ENCODE assay signal across 8 cellular contexts in the genomic region with DNA sequence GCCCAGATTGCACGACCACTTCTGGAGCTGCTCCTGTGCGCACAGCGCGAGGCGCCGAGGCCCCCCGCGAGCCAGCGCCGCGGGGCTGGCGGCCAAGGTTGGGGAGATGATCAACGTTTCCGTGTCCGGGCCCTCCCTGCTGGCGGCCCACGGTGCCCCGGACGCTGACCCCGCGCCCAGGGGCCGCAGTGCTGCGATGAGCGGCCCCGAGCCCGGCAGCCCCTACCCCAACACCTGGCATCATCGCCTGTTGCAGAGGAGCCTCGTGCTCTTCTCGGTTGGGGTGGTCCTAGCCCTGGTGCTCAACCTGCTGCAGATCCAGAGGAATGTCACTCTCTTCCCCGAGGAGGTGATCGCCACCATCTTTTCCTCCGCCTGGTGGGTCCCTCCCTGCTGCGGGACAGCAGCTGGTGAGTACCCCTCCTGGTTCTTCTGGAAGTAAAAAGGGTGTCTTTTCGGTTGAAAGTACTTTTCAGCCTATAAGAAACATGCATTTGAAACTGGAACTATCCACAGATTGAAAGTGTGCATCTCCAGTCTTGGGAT. TPM values are rescaled to one million over a fixed set of nuclear protein-coding genes. Genes with fewer than 3 reads are reported as not detected.
DNase-seq lines count a peak whose midpoint lies in the region; ATAC-seq and TF ChIP-seq lines count a peak whose summit lies in the region.

No MANE protein-coding gene starts in this region.

- TF ChIP-seq CTCF in PC-3 (conservative IDR thresholded peaks at IDR 0.05; ENCODE audit: low read depth, low read length), result no peak

- no peaks in the 10 kb centered on the region for H3K9me2 ChIP-seq in PC-3 (replicated peaks; ENCODE audit: low read length)

- H3K4me3 ChIP-seq in BLaER1 (peak overlapping the region; percentile 99), PC-3 (ENCODE audit: low read length) (peak overlapping the region; percentile 72), duodenal mucosa (ENCODE audit: low read depth in 1 of 2, low read length in 2 of 2) (peak overlapping the region; percentile 88 to 90), muscle layer of colon (ENCODE audit: low read depth in 1 of 2, low read length in 2 of 2) (peak overlapping the region; percentile 75 to 80)

- H3F3A ChIP-seq in PC-3 (ENCODE audit: low read length, unreplicated experiment), result no peaks in the 10 kb centered on the region

- intact Hi-C loops in PC-3 (cut with micrococcal nuclease), result loop anchor here (2.0 kb wide), 1 partner anchor 46 kb away; no protein-coding TSS in a partner anchor

- H3K79me2 ChIP-seq in PC-3 (ENCODE audit: low read length), result peaks cover 36% of the 10 kb centered on the region

- CTCF ChIA-PET in PC-3 (lab: Charles Lee), result interaction anchor here (1.4 kb wide), 1 partner anchor 371 kb away, joined by 4 read pairs; no protein-coding TSS in a partner anchor

- H3K9me3 ChIP-seq in BLaER1 (no peaks in the 10 kb centered on the region), PC-3 (ENCODE audit: low read length) (no peaks in the 10 kb centered on the region), duodenal mucosa (ENCODE audit: control insufficient read depth in 1 of 2, low read length in 2 of 2) (no peaks in the 10 kb centered on the region), muscle layer of colon (ENCODE audit: low read length) (no peaks in the 10 kb centered on the region)

- H3K9ac ChIP-seq in BLaER1 (peak overlapping the region; percentile 95), PC-3 (ENCODE audit: low read length) (peak overlapping the region; percentile 89), duodenal mucosa (ENCODE audit: low read depth in 1 of 2, low read length in 2 of 2) (peak overlapping the region; percentile 75 to 94), muscle layer of colon (ENCODE audit: low read length) (peak overlapping the region; percentile 42)

- peaks cover 52% of the 10 kb centered on the region for H4K20me1 ChIP-seq in BLaER1
- peaks cover 28% of the 10 kb centered on the region for H4K20me1 ChIP-seq in PC-3 (ENCODE audit: low read length)

- DNase-seq in PC-3 (no peak), GF-D8 (lab: John Stamatoyannopoulos, UW) (no peak), NAMALWA (ENCODE audit: low spot score) (no peak), NOMO-1 treated with dmso at 0.1 percent for 144 hours (lab: John Stamatoyannopoulos, UW; ENCODE audit: unreplicated experiment) (no peak)

- ATAC-seq in GM21529 (IDR thresholded peaks at IDR 0.05; ENCODE audit: unreplicated experiment) (peak; percentile 1), PC-3 (no peak)

- POLR2A ChIA-PET in PC-3 (lab: Charles Lee; ENCODE audit: unreplicated experiment), result no interaction called here

- H3K27me3 ChIP-seq in BLaER1 (no peaks in the 10 kb centered on the region), PC-3 (ENCODE audit: low read length) (no peaks in the 10 kb centered on the region), duodenal mucosa (ENCODE audit: control insufficient read depth in 1 of 2, insufficient read depth in 2 of 2, low read length in 2 of 2) (no peaks in the 10 kb centered on the region), muscle layer of colon (ENCODE audit: control insufficient read depth in 1 of 2, insufficient read depth in 2 of 2, low read length in 2 of 2) (no peaks in the 10 kb centered on the region)

- H2AFZ ChIP-seq in PC-3 (ENCODE audit: low read length), result peak overlapping the region; percentile 27; the same call in 1 of the 2 replicates

- H3K4me1 ChIP-seq in BLaER1 (peaks cover 60% of the 10 kb centered on the region), PC-3 (ENCODE audit: insufficient read depth, low read length) (peaks cover 31% of the 10 kb centered on the region), duodenal mucosa (ENCODE audit: control insufficient read depth in 1 of 2, insufficient read depth in 2 of 2, low read length in 2 of 2) (peaks cover 29 to 39% of the 10 kb centered on the region in 2 donors), muscle layer of colon (ENCODE audit: insufficient read depth, low read length) (peaks cover 18% of the 10 kb centered on the region)

- BruUV-seq in PC-3 (replicated peaks; lab: Mats Ljungman, UMichigan), result TSS peak; percentile 49

- H3K4me2 ChIP-seq in BLaER1 (peak overlapping the region; percentile 91), PC-3 (ENCODE audit: low read length) (peak overlapping the region; percentile 86)

- H3K27ac ChIP-seq in BLaER1 (peak overlapping the region; percentile 95), PC-3 (ENCODE audit: low read length) (peak overlapping the region; percentile 67), duodenal mucosa (ENCODE audit: low read depth, low read length) (peak overlapping the region; percentile 83), muscle layer of colon (ENCODE audit: low read depth, low read length) (peak overlapping the region; percentile 91)

- H3K36me3 ChIP-seq in BLaER1 (peaks cover 29% of the 10 kb centered on the region), PC-3 (ENCODE audit: low read depth, low read length) (peaks cover 14% of the 10 kb centered on the region; the same call in 1 of the 2 replicates), duodenal mucosa (ENCODE audit: control insufficient read depth in 1 of 2, insufficient read depth in 2 of 2, low read length in 2 of 2) (peaks cover 0 to 22% of the 10 kb centered on the region in 2 donors), muscle layer of colon (ENCODE audit: insufficient read depth, low read length) (peaks cover 4% of the 10 kb centered on the region)

RNA-seq across cellular contexts. Expression of a gene that starts 0.7 kb away (rescaled TPM):
- total RNA-seq in PC-3 (2014; rRNA removed), result 83.3 and 101 TPM in 2 replicates

Comparison
In these comparisons a context has a peak if more than half of its experiments do, and no peak if none do; other contexts are left out.
1. H3K9ac ChIP-seq: peak in every context shown above with its lines; median percentile 95 in BLaER1; 89 in PC-3; 84 in duodenal mucosa; 42 in muscle layer of colon.